In the genomic region with DNA sequence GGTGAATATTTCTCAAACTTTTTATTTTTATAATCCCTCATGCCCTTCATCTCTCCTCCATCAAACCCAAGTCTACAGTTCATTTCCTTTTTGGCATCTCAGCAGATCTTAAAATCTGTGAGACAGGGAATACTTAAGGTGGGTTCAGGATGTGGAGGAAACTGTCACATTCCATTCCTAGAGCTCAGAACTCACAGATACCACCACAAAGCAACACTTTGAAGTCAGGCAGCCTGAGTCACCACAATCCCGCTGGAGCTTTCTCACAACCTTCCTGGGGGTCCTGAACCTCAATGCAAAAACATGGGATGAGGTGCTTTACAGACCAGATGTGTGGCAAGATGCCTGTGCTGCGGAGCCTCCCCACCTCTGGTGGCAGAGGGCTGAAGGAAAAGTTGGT, we compare ENCODE assay signal across 12 cellular contexts.
DNase-seq lines count a peak whose midpoint lies in the region; ATAC-seq, FAIRE-seq and TF ChIP-seq lines count a peak whose summit lies in the region.
"Had no signal": no experiment of that assay in that cellular context is flagged by ENCODE, and none has a peak within 500 bp of the region (broad histone marks: within the 10 kb centered on the region; RNA-seq: fewer than 3 reads in every experiment).

No MANE protein-coding gene starts in this region.

- no peaks in the 10 kb centered on the region for H3K27me3 Mint-ChIP-seq in CD4-positive, alpha-beta T cell
- H3K27me3 Mint-ChIP-seq: effector memory CD8-positive, alpha-beta T cell had no signal

- no peak overlapping the region for H3K4me2 ChIP-seq in hepatocyte

- H3K9me2 ChIP-seq in hepatocyte (replicated peaks; ENCODE audit: insufficient read depth), result no peaks in the 10 kb centered on the region

- FAIRE-seq in frontal cortex (lab: Jason Lieb, UNC), result no peak
- FAIRE-seq: A204.1 had no signal

- H3K4me1 ChIP-seq in right cardiac atrium (ENCODE audit: control insufficient read depth, insufficient read depth, low read length) (peaks cover 2% of the 10 kb centered on the region), hepatocyte (ENCODE audit: insufficient read depth) (no peaks in the 10 kb centered on the region)

- no peaks in the 10 kb centered on the region for H3K36me3 Mint-ChIP-seq in CD4-positive, alpha-beta T cell (ENCODE audit: low read depth)

- no peak overlapping the region for H3K27ac Mint-ChIP-seq in CD4-positive, alpha-beta T cell
- H3K27ac Mint-ChIP-seq: effector memory CD8-positive, alpha-beta T cell had no signal

- peak; percentile 64 for DNase-seq in Right ventricle myocardium inferior (ENCODE audit: missing footprints)
- no peak for DNase-seq in right cardiac atrium
- DNase-seq in amniotic epithelial cell (ENCODE audit: low read depth), result peak; percentile 68
- DNase-seq in iPS-NIHi11 (ENCODE audit: low spot score), result peak; percentile 7
- no peak for DNase-seq in frontal cortex (ENCODE audit: low spot score in 2 of 2)
- no peak for DNase-seq in hepatocyte (ENCODE audit: low spot score)
- no peak for DNase-seq in stimulated activated naive CD8-positive, alpha-beta T cell treated with anti-CD3 and anti-CD28 coated beads, Interleukin-15, Interleukin-2, amounts not matched to agents 100 U/mL and 50 U/mL, for 24 hours
- DNase-seq in CD4-positive, alpha-beta T cell, result no peak
- DNase-seq: DND-41; effector memory CD8-positive, alpha-beta T cell; transverse colon had no signal

- H3K27me3 ChIP-seq in right cardiac atrium (ENCODE audit: control insufficient read depth, insufficient read depth) (no peaks in the 10 kb centered on the region), hepatocyte (no peaks in the 10 kb centered on the region)
- H3K27me3 ChIP-seq in CD4-positive, alpha-beta T cell (ENCODE audit: control insufficient read depth, insufficient read depth, low read length), result no peaks in the 10 kb centered on the region
- H3K27me3 ChIP-seq: transverse colon had no signal

- H3K4me3 ChIP-seq in right cardiac atrium (ENCODE audit: low read length) (no peak overlapping the region), hepatocyte (no peak overlapping the region)
- H3K4me3 ChIP-seq: transverse colon had no signal

- ATAC-seq in Right ventricle myocardium inferior, result no peak
- no peak for ATAC-seq in right cardiac atrium
- ATAC-seq in stimulated activated naive CD8-positive, alpha-beta T cell treated with anti-CD3 and anti-CD28 coated beads, Interleukin-15, Interleukin-2, amounts not matched to agents 100 U/mL and 50 U/mL, for 24 hours, result no peak
- ATAC-seq in CD4-positive, alpha-beta T cell (ENCODE audit: poor library complexity), result no peak
- ATAC-seq: effector memory CD8-positive, alpha-beta T cell had no signal

- H3K79me2 ChIP-seq in hepatocyte, result no peaks in the 10 kb centered on the region

- H3K9me3 ChIP-seq in right cardiac atrium (ENCODE audit: control insufficient read depth, low read length) (no peaks in the 10 kb centered on the region), hepatocyte (ENCODE audit: low read depth) (no peaks in the 10 kb centered on the region)
- no peaks in the 10 kb centered on the region for H3K9me3 ChIP-seq in CD4-positive, alpha-beta T cell (ENCODE audit: control insufficient read depth, low read length)
- H3K9me3 ChIP-seq: transverse colon had no signal

- H4K20me1 ChIP-seq in hepatocyte (ENCODE audit: insufficient read depth, poor library complexity, severe bottlenecking), result no peaks in the 10 kb centered on the region

- H3K9me3 Mint-ChIP-seq in CD4-positive, alpha-beta T cell, result no peaks in the 10 kb centered on the region

- WGBS in right cardiac atrium, result 75% methylated on average over 2 of the region's 2 CpGs
- WGBS in hepatocyte (ENCODE audit: low lambda C conversion rate, missing lambda C conversion rate), result 55% methylated on average over 2 of the region's 2 CpGs

- no peaks in the 10 kb centered on the region for H3K36me3 ChIP-seq in hepatocyte (replicated peaks; ENCODE audit: insufficient read depth, low read depth)
- H3K36me3 ChIP-seq: transverse colon had no signal

- no peak overlapping the region for H3K27ac ChIP-seq in right cardiac atrium (ENCODE audit: low read length)
- no peak overlapping the region for H3K27ac ChIP-seq in hepatocyte
- no peak overlapping the region for H3K27ac ChIP-seq in CD4-positive, alpha-beta T cell (ENCODE audit: low read depth, low read length)
- H3K27ac ChIP-seq: transverse colon had no signal

- POLR2A ChIA-PET in CD4-positive, alpha-beta T cell (lab: Charles Lee), result no interaction called here

- H3K4me3 Mint-ChIP-seq in CD4-positive, alpha-beta T cell, result no peak overlapping the region
- H3K4me3 Mint-ChIP-seq: effector memory CD8-positive, alpha-beta T cell had no signal

- CTCF ChIA-PET in CD4-positive, alpha-beta T cell (lab: Charles Lee), result no interaction called here

- intact Hi-C loops in Right ventricle myocardium inferior (cut with DNase I), result no loop called here
- intact Hi-C loops in right cardiac atrium (cut with DNase I), result no loop called here
- intact Hi-C loops in CD4-positive, alpha-beta T cell (cut with DNase I, micrococcal nuclease), result no loop called here

- no peaks in the 10 kb centered on the region for H3K4me1 Mint-ChIP-seq in CD4-positive, alpha-beta T cell (ENCODE audit: low read depth)

- no peak overlapping the region for H2AFZ ChIP-seq in hepatocyte

- TF ChIP-seq CTCF in hepatocyte (IDR thresholded peaks at IDR 0.05; ENCODE audit: poor library complexity), result no peak
- TF ChIP-seq CTCF in CD4-positive, alpha-beta T cell (IDR thresholded peaks at IDR 0.05), result no peak

Comparison
In these comparisons a context has a peak if more than half of its experiments do, and no peak if none do; other contexts are left out.
1. DNase-seq: peak in Right ventricle myocardium inferior (single experiment), amniotic epithelial cell (single experiment) and iPS-NIHi11 (single experiment); none in right cardiac atrium (0 of 3), frontal cortex (0 of 2), hepatocyte (single experiment), stimulated activated naive CD8-positive, alpha-beta T cell treated with anti-CD3 and anti-CD28 coated beads, Interleukin-15, Interleukin-2, amounts not matched to agents 100 U/mL and 50 U/mL, for 24 hours (single experiment) and CD4-positive, alpha-beta T cell (0 of 10).